1 cellular context compared by ENCODE assay signal in the genomic region with DNA sequence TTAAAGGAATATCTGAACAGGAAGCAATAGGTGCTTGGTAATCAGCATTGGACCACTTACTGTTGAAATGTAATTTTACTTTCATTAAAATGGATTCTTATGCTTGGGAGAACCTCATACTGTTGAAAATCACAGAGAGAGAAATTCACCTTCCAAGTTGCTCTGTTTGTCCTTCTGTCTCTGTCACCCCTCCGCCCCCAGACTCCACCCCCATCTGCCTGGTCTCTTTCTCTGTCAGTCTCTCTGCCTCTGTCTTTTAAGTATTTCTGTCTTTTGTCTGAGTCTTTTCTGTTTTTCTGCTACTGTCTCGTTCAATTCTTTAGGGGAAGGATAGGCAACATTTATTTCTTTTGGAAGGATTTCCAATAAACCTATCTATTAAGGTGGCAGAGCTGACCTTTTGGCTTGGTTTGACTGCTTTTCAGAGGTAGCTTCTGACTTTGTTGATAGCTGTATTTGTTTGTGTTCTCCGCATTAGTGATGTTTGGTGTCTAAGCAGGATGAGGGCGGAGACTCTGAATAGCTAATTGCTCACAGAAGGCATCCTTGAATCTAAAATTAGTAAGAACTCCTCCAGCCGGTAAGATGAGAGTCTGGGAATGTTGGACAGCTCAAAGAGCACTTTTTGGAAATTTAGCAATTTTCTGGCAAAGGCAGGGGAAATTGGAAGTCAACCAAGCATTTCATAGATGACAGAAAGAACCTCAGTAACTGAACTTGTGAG.
TF ChIP-seq lines count a peak whose summit lies in the region.

No MANE protein-coding gene starts in this region.

TF ChIP-seq in SK-N-SH treated with all-trans-retinoic acid at 6 μM for 48 hours, 23 proteins besides CTCF, POLR2A, EP300 and RAD21 (continued from another document):
- TF ChIP-seq, protein P1, sequence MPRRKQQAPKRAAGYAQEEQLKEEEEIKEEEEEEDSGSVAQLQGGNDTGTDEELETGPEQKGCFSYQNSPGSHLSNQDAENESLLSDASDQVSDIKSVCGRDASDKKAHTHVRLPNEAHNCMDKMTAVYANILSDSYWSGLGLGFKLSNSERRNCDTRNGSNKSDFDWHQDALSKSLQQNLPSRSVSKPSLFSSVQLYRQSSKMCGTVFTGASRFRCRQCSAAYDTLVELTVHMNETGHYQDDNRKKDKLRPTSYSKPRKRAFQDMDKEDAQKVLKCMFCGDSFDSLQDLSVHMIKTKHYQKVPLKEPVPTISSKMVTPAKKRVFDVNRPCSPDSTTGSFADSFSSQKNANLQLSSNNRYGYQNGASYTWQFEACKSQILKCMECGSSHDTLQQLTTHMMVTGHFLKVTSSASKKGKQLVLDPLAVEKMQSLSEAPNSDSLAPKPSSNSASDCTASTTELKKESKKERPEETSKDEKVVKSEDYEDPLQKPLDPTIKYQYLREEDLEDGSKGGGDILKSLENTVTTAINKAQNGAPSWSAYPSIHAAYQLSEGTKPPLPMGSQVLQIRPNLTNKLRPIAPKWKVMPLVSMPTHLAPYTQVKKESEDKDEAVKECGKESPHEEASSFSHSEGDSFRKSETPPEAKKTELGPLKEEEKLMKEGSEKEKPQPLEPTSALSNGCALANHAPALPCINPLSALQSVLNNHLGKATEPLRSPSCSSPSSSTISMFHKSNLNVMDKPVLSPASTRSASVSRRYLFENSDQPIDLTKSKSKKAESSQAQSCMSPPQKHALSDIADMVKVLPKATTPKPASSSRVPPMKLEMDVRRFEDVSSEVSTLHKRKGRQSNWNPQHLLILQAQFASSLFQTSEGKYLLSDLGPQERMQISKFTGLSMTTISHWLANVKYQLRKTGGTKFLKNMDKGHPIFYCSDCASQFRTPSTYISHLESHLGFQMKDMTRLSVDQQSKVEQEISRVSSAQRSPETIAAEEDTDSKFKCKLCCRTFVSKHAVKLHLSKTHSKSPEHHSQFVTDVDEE (CRISPR knock-in tag; IDR thresholded peaks at IDR 0.05): no peak
- no peak for TF ChIP-seq ZNF565 (CRISPR knock-in tag; conservative IDR thresholded peaks at IDR 0.05; ENCODE audit: low read depth)
- TF ChIP-seq ZNF70 (CRISPR knock-in tag; IDR thresholded peaks at IDR 0.05): no peak
- no peak for TF ChIP-seq GLIS3 (CRISPR knock-in tag; IDR thresholded peaks at IDR 0.05)
